Comparison of ENCODE assay signal across 35 cellular contexts in the genomic region with DNA sequence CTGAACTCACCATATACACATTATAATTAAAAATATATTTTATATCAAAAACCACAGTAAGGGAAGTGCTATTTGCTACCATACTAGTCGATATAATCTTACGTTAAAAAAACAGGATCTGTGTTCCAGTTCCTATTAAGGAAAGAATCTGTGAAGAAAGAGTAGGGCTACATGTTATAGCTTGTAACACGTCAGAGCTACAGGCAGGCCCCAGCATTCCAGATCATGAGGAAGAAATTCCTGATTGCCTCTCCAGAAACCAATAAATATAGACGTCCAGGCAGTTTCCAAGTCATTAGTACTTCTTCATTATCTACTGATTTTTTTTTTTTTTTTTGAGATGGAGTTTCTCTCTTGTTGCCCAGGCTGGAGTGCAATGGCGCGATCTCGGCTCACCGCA.
"Had no signal": no experiment of that assay in that cellular context is flagged by ENCODE, and none has a peak within 500 bp of the region (broad histone marks: within the 10 kb centered on the region; RNA-seq: fewer than 3 reads in every experiment).

No MANE protein-coding gene starts in this region.

- H3K27ac Mint-ChIP-seq: activated CD4-positive, alpha-beta T cell treated with anti-CD3 and anti-CD28 coated beads, Interleukin-2, amount 10 ng/mL, durations not matched to agents 24 days and 14 days; activated CD8-positive, alpha-beta memory T cell treated with anti-CD3 and anti-CD28 coated beads, Interleukin-2, amount 10 ng/mL, durations not matched to agents 7 days and 5 days; activated naive CD4-positive, alpha-beta T cell treated with anti-CD3 and anti-CD28 coated beads, Interleukin-2, amount 50 U/mL, for 24 hours; activated naive CD8-positive, alpha-beta T cell treated with anti-CD3 and anti-CD28 coated beads, Interleukin-2, amount 50 U/mL, for 24 hours; activated T-cell treated with anti-CD3 and anti-CD28 coated beads, Interleukin-2, amount 50 U/mL, for 24 hours; activated T-helper 1 cell treated with anti-CD3 and anti-CD28 coated beads, Interleukin-12 subunit alpha, Interleukin-12 subunit beta, Interleukin-2, Interleukin-4 antibody, amounts not matched to agents 30 ng/mL and 10 ng/mL and 1 ng/mL, durations not matched to agents 14 hours and 24 hours and 36 hours; WTC11 had no signal

- H3K4me2 ChIP-seq: KMS-11 had no signal

- H3K9me3 ChIP-seq: ascending aorta, body of pancreas, MG63, SJSA1 had no signal

- H3K9ac ChIP-seq: KMS-11 had no signal

- H3K9me3 Mint-ChIP-seq: activated CD4-positive, alpha-beta T cell treated with anti-CD3 and anti-CD28 coated beads, Interleukin-2, amount 10 ng/mL, durations not matched to agents 24 days and 14 days; activated naive CD4-positive, alpha-beta T cell treated with anti-CD3 and anti-CD28 coated beads, Interleukin-2, amount 50 U/mL, for 24 hours; activated naive CD8-positive, alpha-beta T cell treated with anti-CD3 and anti-CD28 coated beads, Interleukin-2, amount 50 U/mL, for 24 hours; activated T-cell treated with anti-CD3 and anti-CD28 coated beads, Interleukin-2, amount 50 U/mL, for 24 hours; activated T-helper 1 cell treated with anti-CD3 and anti-CD28 coated beads, Interleukin-12 subunit alpha, Interleukin-12 subunit beta, Interleukin-2, Interleukin-4 antibody, amounts not matched to agents 30 ng/mL and 10 ng/mL and 1 ng/mL, durations not matched to agents 14 hours and 24 hours and 36 hours had no signal

- H3K36me3 ChIP-seq: ascending aorta, cardiac muscle cell, MG63, SJSA1 had no signal

- H3K27me3 ChIP-seq: ascending aorta, body of pancreas, cardiac muscle cell, MG63, SJSA1 had no signal

- H3K27me3 Mint-ChIP-seq: activated CD4-positive, alpha-beta T cell treated with anti-CD3 and anti-CD28 coated beads, Interleukin-2, amount 10 ng/mL, durations not matched to agents 24 days and 14 days; activated CD8-positive, alpha-beta memory T cell treated with anti-CD3 and anti-CD28 coated beads, Interleukin-2, amount 10 ng/mL, durations not matched to agents 7 days and 5 days; activated naive CD4-positive, alpha-beta T cell treated with anti-CD3 and anti-CD28 coated beads, Interleukin-2, amount 50 U/mL, for 24 hours; activated naive CD8-positive, alpha-beta T cell treated with anti-CD3 and anti-CD28 coated beads, Interleukin-2, amount 50 U/mL, for 24 hours; activated T-cell treated with anti-CD3 and anti-CD28 coated beads, Interleukin-2, amount 50 U/mL, for 24 hours had no signal

- H3K4me3 Mint-ChIP-seq: activated CD4-positive, alpha-beta T cell treated with anti-CD3 and anti-CD28 coated beads, Interleukin-2, amount 10 ng/mL, durations not matched to agents 24 days and 14 days; activated CD8-positive, alpha-beta memory T cell treated with anti-CD3 and anti-CD28 coated beads, Interleukin-2, amount 10 ng/mL, durations not matched to agents 7 days and 5 days; activated naive CD4-positive, alpha-beta T cell treated with anti-CD3 and anti-CD28 coated beads, Interleukin-2, amount 50 U/mL, for 24 hours; activated naive CD8-positive, alpha-beta T cell treated with anti-CD3 and anti-CD28 coated beads, Interleukin-2, amount 50 U/mL, for 24 hours; activated T-cell treated with anti-CD3 and anti-CD28 coated beads, Interleukin-2, amount 50 U/mL, for 24 hours; activated T-helper 1 cell treated with anti-CD3 and anti-CD28 coated beads, Interleukin-12 subunit alpha, Interleukin-12 subunit beta, Interleukin-2, Interleukin-4 antibody, amounts not matched to agents 30 ng/mL and 10 ng/mL and 1 ng/mL, durations not matched to agents 14 hours and 24 hours and 36 hours; WTC11 had no signal

- DNase-seq: activated CD4-positive, alpha-beta T cell treated with anti-CD3 and anti-CD28 coated beads for 1 hour; activated CD4-positive, alpha-beta T cell treated with anti-CD3 and anti-CD28 coated beads, Interleukin-2, amount 10 ng/mL, durations not matched to agents 24 days and 14 days; activated CD4-positive, alpha-beta T cell treated with anti-CD3 and anti-CD28 coated beads, Interleukin-2, amount 50 U/mL, for 48 hours; activated CD8-positive, alpha-beta memory T cell treated with anti-CD3 and anti-CD28 coated beads, Interleukin-2, amount 10 ng/mL, durations not matched to agents 7 days and 5 days; activated effector memory CD4-positive, alpha-beta T cell treated with Interleukin-2 at 50 U/mL for 16 hours; activated naive CD4-positive, alpha-beta T cell; activated naive CD8-positive, alpha-beta T cell treated with anti-CD3 and anti-CD28 coated beads, Interleukin-2, amount 50 U/mL, for 24 hours; activated T-cell treated with anti-CD3 and anti-CD28 coated beads, Interleukin-2, amount 50 U/mL, for 24 hours; amniotic stem cell; body of pancreas; IMR-90; MG63; MV-4-11; NCI-H1092 treated with DMSO at 0.1 percent for 48 hours; NCI-H1417 treated with DMSO at 0.1 percent for 48 hours; NCI-H1694; NCI-H2029; NCI-H2107; NCI-H345; NCI-H510A; NCI-H526 treated with DMSO at 0.1 percent for 48 hours; NCI-H82; OCI-M1; RPMI8226; SHP77; SW 1271 had no signal

- ATAC-seq: activated CD8-positive, alpha-beta memory T cell treated with anti-CD3 and anti-CD28 coated beads, Interleukin-2, amount 10 ng/mL, durations not matched to agents 7 days and 5 days; activated naive CD8-positive, alpha-beta T cell treated with anti-CD3 and anti-CD28 coated beads, Interleukin-2, amount 50 U/mL, for 24 hours; body of pancreas; Panc1; SK-N-SH treated with all-trans-retinoic acid at 6 μM for 48 hours; WTC11 had no signal

- H3K4me3 ChIP-seq: ascending aorta, body of pancreas, cardiac muscle cell, MG63, SJSA1 had no signal

- H3K4me1 ChIP-seq: ascending aorta, body of pancreas, SJSA1 had no signal

- H3K4me1 Mint-ChIP-seq: WTC11 had no signal

- H3K27ac ChIP-seq: ascending aorta, body of pancreas, cardiac muscle cell, KMS-11, SJSA1 had no signal
